27 cellular contexts compared by ENCODE assay signal in the genomic region with DNA sequence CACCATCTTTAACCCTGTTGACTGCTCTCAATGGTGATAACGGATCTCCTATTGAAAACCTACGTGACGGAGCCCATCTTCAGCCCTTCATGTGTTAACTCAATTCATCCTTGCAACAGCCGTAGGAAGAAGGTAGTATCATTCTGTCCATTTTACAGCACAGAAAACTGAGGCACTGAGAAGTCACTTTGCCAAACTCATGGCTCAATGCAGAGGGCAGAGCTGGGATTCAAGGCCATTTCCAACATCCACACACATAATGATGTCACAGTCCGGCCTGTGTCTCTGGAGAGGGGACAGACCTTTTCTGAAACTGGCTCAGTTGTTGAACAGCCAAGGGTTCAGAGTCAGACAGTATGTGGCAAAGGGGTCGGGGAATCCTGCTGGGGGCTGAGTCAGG.
"Had no signal": no experiment of that assay in that cellular context is flagged by ENCODE, and none has a peak within 500 bp of the region (broad histone marks: within the 10 kb centered on the region; RNA-seq: fewer than 3 reads in every experiment).

No MANE protein-coding gene starts in this region.

- H3K4me1 Mint-ChIP-seq: endodermal cell, naive B cell had no signal

- H3K27ac ChIP-seq: colonic mucosa, epithelial cell of prostate, esophagus squamous epithelium, gastrocnemius medialis, heart right ventricle, left lung, lower lobe of right lung had no signal

- H3K9me3 Mint-ChIP-seq: dendritic cell treated with granulocyte-macrophage colony-stimulating factor and Interleukin-4, amounts not matched to agents 40 ng/mL and 50 ng/mL, for 4 days; effector memory CD8-positive, alpha-beta T cell; endodermal cell; naive B cell had no signal

- H3K36me3 Mint-ChIP-seq: naive B cell had no signal

- H3K27ac Mint-ChIP-seq: dendritic cell treated with granulocyte-macrophage colony-stimulating factor and Interleukin-4, amounts not matched to agents 40 ng/mL and 50 ng/mL, for 4 days; effector memory CD8-positive, alpha-beta T cell; endodermal cell; mesothelial cell of epicardium had no signal

- DNase-seq: colonic mucosa; cortex of kidney; effector CD8-positive, alpha-beta T cell; effector memory CD8-positive, alpha-beta T cell; endodermal cell; erythroblast; esophagus squamous epithelium; foreskin fibroblast; foreskin melanocyte; gastrocnemius medialis; glutamatergic neuron; heart right ventricle; hippocampal formation; left cardiac atrium; left lung; left ventricle myocardium superior; lower lobe of right lung; mesenchymal stem cell; mucosa of descending colon; naive B cell had no signal

- H3K4me1 ChIP-seq: colonic mucosa, left lung had no signal

- H3K4me3 ChIP-seq: colonic mucosa, esophagus squamous epithelium, gastrocnemius medialis, heart right ventricle, left lung, lower lobe of right lung, mucosa of descending colon had no signal

- ATAC-seq: effector memory CD8-positive, alpha-beta T cell; esophagus mucosa; gastrocnemius medialis; heart right ventricle; left cardiac atrium; left lung; left ventricle myocardium superior; lower lobe of right lung; mucosa of descending colon had no signal

- FAIRE-seq: endometrium, islet of Langerhans, keratinocyte had no signal

- H3K36me3 ChIP-seq: colonic mucosa had no signal

- H3K27me3 ChIP-seq: colonic mucosa, esophagus squamous epithelium, gastrocnemius medialis, heart right ventricle, left lung had no signal

- H3K9me3 ChIP-seq: colonic mucosa, esophagus squamous epithelium, gastrocnemius medialis, heart right ventricle, left lung, lower lobe of right lung, mucosa of descending colon had no signal

- H3K27me3 Mint-ChIP-seq: effector memory CD8-positive, alpha-beta T cell; naive B cell had no signal

- H3K4me3 Mint-ChIP-seq: dendritic cell treated with granulocyte-macrophage colony-stimulating factor and Interleukin-4, amounts not matched to agents 40 ng/mL and 50 ng/mL, for 4 days; effector memory CD8-positive, alpha-beta T cell; endodermal cell; mesothelial cell of epicardium; naive B cell had no signal
